In genomic region chr7:134891262-134892001, GRCh38 we compare ENCODE assay signal across 8 cellular contexts.
A peak's percentile ranks its signal among the peaks of the same experiment; 100 is the strongest.
DNase-seq lines count a peak whose midpoint lies in the region; ATAC-seq and TF ChIP-seq lines count a peak whose summit lies in the region.

No MANE protein-coding gene starts in this region.

- H3K27ac ChIP-seq in HUES6 (ENCODE audit: low read depth, low read length), result peak overlapping the region; percentile 49; the same call in 1 of the 2 replicates

- TF ChIP-seq CTCF in AG09309 (IDR thresholded peaks at IDR 0.05; ENCODE audit: control insufficient read depth, insufficient read depth, low read depth, low read length, missing control alignments) (no peak), WI38 (IDR thresholded peaks at IDR 0.05; ENCODE audit: low read depth, low read length) (no peak), foreskin fibroblast (IDR thresholded peaks at IDR 0.05; ENCODE audit: low read depth, low read length) (no peak), nephron progenitor cell (IDR thresholded peaks at IDR 0.05) (no peak)

- H3K27me3 Mint-ChIP-seq in nephron progenitor cell (ENCODE audit: low read depth, poor library complexity), result peaks cover 2% of the 10 kb centered on the region

- H3K27me3 ChIP-seq in HUES6 (ENCODE audit: control insufficient read depth, insufficient read depth, low read length), result no peaks in the 10 kb centered on the region

- peaks cover 39% of the 10 kb centered on the region for H3K4me1 ChIP-seq in HUES6 (ENCODE audit: control insufficient read depth, insufficient read depth, low read length)

- H3K27ac Mint-ChIP-seq in nephron progenitor cell, result peak overlapping the region; percentile 94

- H3K9me3 Mint-ChIP-seq in nephron progenitor cell, result peaks cover 20% of the 10 kb centered on the region

- no peak for DNase-seq in AG09309 (ENCODE audit: low read depth)
- DNase-seq in foreskin fibroblast, result peak; percentile 97 to 98
- DNase-seq in nephron progenitor cell, result peak; percentile 69

- H3K9ac ChIP-seq in HUES6 (ENCODE audit: low read length), result peak overlapping the region; percentile 51

- H3K4me3 ChIP-seq in AG09309 (ENCODE audit: control insufficient read depth, low read depth, low read length), result peak overlapping the region; percentile 44
- H3K4me3 ChIP-seq in HUES6 (ENCODE audit: low read depth, low read length), result peak overlapping the region; percentile 60
- H3K4me3 ChIP-seq in WI38 (ENCODE audit: low read depth, low read length), result peak overlapping the region; percentile 53
- H3K4me3 ChIP-seq in foreskin fibroblast (ENCODE audit: low read depth in 1 of 2, low read length in 2 of 2), result peak overlapping the region; percentile 55 to 85

- ATAC-seq in HG02981 (IDR thresholded peaks at IDR 0.05; ENCODE audit: unreplicated experiment) (no peak), HG02938 (IDR thresholded peaks at IDR 0.05; ENCODE audit: unreplicated experiment) (no peak), HG03135 (IDR thresholded peaks at IDR 0.05; ENCODE audit: unreplicated experiment) (no peak)

- peaks cover 50% of the 10 kb centered on the region for H3K4me1 Mint-ChIP-seq in nephron progenitor cell

- H3K4me3 Mint-ChIP-seq in nephron progenitor cell, result peak overlapping the region; percentile 89

- H3K36me3 ChIP-seq in HUES6 (ENCODE audit: control insufficient read depth, insufficient read depth, low read length), result peaks cover 20% of the 10 kb centered on the region

- peaks cover 14% of the 10 kb centered on the region for H3K9me3 ChIP-seq in HUES6 (ENCODE audit: control insufficient read depth, insufficient read depth, low read depth, low read length)

- peaks cover 25% of the 10 kb centered on the region for H3K36me3 Mint-ChIP-seq in nephron progenitor cell (ENCODE audit: low read depth)
